Comparison of ENCODE assay signal across 1 cellular context in the genomic region with DNA sequence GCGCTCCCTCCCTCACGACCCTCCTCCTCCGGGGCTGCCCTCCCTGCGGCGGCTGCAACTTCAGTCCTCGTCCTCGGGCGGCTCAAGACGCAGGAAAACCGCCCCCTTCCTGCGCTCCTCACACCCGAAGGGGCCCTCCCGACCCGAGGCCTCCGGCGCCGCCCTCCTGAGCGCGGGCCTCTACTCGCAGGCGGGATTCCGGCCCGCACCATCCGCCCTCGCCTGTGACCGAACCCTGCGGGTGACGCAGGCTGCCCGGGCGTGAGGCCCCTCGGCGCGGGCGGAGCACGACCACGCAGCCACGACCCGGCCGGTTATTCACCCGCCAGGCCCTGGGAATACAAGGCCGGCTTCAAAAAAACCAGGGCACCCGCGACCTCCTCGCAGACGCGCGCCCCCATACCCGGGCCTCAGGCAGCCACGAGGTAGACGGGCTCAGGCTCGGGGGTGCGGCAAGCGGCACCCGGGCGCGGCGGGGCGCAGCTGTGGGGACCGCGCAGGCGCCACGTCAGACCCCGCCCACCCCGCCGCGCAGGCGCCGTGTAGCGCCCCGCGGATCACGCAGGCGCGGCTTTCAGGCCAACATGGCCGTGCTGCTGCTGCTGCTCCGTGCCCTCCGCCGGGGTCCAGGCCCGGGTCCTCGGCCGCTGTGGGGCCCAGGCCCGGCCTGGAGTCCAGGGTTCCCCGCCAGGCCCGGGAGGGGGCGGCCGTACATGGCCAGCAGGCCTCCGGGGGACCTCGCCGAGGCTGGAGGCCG.
A peak's percentile ranks its signal among the peaks of the same experiment; 100 is the strongest.
TF ChIP-seq lines count a peak whose summit lies in the region.

A gene (plus strand): TSS at position 570 of the 757 bp plus-strand sequence. CDS start 15 bp downstream, at position 585.

TF ChIP-seq in GM12878, 131 proteins besides CTCF, POLR2A, EP300 and RAD21 (continued from another document):
- TF ChIP-seq, protein P1, sequence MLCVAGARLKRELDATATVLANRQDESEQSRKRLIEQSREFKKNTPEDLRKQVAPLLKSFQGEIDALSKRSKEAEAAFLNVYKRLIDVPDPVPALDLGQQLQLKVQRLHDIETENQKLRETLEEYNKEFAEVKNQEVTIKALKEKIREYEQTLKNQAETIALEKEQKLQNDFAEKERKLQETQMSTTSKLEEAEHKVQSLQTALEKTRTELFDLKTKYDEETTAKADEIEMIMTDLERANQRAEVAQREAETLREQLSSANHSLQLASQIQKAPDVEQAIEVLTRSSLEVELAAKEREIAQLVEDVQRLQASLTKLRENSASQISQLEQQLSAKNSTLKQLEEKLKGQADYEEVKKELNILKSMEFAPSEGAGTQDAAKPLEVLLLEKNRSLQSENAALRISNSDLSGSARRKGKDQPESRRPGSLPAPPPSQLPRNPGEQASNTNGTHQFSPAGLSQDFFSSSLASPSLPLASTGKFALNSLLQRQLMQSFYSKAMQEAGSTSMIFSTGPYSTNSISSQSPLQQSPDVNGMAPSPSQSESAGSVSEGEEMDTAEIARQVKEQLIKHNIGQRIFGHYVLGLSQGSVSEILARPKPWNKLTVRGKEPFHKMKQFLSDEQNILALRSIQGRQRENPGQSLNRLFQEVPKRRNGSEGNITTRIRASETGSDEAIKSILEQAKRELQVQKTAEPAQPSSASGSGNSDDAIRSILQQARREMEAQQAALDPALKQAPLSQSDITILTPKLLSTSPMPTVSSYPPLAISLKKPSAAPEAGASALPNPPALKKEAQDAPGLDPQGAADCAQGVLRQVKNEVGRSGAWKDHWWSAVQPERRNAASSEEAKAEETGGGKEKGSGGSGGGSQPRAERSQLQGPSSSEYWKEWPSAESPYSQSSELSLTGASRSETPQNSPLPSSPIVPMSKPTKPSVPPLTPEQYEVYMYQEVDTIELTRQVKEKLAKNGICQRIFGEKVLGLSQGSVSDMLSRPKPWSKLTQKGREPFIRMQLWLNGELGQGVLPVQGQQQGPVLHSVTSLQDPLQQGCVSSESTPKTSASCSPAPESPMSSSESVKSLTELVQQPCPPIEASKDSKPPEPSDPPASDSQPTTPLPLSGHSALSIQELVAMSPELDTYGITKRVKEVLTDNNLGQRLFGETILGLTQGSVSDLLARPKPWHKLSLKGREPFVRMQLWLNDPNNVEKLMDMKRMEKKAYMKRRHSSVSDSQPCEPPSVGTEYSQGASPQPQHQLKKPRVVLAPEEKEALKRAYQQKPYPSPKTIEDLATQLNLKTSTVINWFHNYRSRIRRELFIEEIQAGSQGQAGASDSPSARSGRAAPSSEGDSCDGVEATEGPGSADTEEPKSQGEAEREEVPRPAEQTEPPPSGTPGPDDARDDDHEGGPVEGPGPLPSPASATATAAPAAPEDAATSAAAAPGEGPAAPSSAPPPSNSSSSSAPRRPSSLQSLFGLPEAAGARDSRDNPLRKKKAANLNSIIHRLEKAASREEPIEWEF (IDR thresholded peaks at IDR 0.05; ENCODE audit: insufficient replicate concordance, low read depth, low read length) = no peak
- TF ChIP-seq JUNB (IDR thresholded peaks at IDR 0.05) = no peak
- TF ChIP-seq ZSCAN29 (IDR thresholded peaks at IDR 0.05) = 0 out of 2 replicates have a peak, but pooled peaks have one; percentile 3
- TF ChIP-seq RB1 (IDR thresholded peaks at IDR 0.05; ENCODE audit: borderline replicate concordance) = no peak
- TF ChIP-seq, protein P2, sequence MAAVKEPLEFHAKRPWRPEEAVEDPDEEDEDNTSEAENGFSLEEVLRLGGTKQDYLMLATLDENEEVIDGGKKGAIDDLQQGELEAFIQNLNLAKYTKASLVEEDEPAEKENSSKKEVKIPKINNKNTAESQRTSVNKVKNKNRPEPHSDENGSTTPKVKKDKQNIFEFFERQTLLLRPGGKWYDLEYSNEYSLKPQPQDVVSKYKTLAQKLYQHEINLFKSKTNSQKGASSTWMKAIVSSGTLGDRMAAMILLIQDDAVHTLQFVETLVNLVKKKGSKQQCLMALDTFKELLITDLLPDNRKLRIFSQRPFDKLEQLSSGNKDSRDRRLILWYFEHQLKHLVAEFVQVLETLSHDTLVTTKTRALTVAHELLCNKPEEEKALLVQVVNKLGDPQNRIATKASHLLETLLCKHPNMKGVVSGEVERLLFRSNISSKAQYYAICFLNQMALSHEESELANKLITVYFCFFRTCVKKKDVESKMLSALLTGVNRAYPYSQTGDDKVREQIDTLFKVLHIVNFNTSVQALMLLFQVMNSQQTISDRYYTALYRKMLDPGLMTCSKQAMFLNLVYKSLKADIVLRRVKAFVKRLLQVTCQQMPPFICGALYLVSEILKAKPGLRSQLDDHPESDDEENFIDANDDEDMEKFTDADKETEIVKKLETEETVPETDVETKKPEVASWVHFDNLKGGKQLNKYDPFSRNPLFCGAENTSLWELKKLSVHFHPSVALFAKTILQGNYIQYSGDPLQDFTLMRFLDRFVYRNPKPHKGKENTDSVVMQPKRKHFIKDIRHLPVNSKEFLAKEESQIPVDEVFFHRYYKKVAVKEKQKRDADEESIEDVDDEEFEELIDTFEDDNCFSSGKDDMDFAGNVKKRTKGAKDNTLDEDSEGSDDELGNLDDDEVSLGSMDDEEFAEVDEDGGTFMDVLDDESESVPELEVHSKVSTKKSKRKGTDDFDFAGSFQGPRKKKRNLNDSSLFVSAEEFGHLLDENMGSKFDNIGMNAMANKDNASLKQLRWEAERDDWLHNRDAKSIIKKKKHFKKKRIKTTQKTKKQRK (IDR thresholded peaks at IDR 0.05; ENCODE audit: low read depth, low read length) = no peak
- TF ChIP-seq NFIC (IDR thresholded peaks at IDR 0.05; ENCODE audit: low read depth, low read length) = no peak
- TF ChIP-seq KLF5 (IDR thresholded peaks at IDR 0.05; ENCODE audit: partially characterized antibody) = peak; percentile 37
- no peak for TF ChIP-seq NFYA (IDR thresholded peaks at IDR 0.05; ENCODE audit: borderline replicate concordance, low read depth, low read length)
- TF ChIP-seq, protein P3, sequence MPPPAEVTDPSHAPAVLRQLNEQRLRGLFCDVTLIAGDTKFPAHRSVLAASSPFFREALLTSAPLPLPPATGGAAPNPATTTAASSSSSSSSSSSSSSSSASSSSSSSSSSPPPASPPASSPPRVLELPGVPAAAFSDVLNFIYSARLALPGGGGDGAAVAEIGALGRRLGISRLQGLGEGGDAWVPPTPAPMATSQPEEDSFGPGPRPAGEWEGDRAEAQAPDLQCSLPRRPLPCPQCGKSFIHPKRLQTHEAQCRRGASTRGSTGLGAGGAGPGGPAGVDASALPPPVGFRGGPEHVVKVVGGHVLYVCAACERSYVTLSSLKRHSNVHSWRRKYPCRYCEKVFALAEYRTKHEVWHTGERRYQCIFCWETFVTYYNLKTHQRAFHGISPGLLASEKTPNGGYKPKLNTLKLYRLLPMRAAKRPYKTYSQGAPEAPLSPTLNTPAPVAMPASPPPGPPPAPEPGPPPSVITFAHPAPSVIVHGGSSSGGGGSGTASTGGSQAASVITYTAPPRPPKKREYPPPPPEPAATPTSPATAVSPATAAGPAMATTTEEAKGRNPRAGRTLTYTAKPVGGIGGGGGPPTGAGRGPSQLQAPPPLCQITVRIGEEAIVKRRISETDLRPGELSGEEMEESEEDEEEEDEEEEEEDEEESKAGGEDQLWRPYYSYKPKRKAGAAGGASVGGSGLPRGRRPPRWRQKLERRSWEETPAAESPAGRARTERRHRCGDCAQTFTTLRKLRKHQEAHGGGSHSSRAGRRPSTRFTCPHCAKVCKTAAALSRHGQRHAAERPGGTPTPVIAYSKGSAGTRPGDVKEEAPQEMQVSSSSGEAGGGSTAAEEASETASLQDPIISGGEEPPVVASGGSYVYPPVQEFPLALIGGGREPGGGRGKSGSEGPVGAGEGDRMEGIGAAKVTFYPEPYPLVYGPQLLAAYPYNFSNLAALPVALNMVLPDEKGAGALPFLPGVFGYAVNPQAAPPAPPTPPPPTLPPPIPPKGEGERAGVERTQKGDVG (CRISPR knock-in tag; IDR thresholded peaks at IDR 0.05) = no peak
- no peak for TF ChIP-seq FOXM1 (IDR thresholded peaks at IDR 0.05; ENCODE audit: low read depth, low read length)
- TF ChIP-seq CBFB (IDR thresholded peaks at IDR 0.05; ENCODE audit: low read depth) = no peak
- TF ChIP-seq, protein P4, sequence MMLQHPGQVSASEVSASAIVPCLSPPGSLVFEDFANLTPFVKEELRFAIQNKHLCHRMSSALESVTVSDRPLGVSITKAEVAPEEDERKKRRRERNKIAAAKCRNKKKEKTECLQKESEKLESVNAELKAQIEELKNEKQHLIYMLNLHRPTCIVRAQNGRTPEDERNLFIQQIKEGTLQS (IDR thresholded peaks at IDR 0.05; ENCODE audit: borderline replicate concordance, extremely low read depth, low read depth, low read length) = no peak
- TF ChIP-seq MTA2 (IDR thresholded peaks at IDR 0.05; ENCODE audit: low read depth) = no peak
- TF ChIP-seq, protein P5, sequence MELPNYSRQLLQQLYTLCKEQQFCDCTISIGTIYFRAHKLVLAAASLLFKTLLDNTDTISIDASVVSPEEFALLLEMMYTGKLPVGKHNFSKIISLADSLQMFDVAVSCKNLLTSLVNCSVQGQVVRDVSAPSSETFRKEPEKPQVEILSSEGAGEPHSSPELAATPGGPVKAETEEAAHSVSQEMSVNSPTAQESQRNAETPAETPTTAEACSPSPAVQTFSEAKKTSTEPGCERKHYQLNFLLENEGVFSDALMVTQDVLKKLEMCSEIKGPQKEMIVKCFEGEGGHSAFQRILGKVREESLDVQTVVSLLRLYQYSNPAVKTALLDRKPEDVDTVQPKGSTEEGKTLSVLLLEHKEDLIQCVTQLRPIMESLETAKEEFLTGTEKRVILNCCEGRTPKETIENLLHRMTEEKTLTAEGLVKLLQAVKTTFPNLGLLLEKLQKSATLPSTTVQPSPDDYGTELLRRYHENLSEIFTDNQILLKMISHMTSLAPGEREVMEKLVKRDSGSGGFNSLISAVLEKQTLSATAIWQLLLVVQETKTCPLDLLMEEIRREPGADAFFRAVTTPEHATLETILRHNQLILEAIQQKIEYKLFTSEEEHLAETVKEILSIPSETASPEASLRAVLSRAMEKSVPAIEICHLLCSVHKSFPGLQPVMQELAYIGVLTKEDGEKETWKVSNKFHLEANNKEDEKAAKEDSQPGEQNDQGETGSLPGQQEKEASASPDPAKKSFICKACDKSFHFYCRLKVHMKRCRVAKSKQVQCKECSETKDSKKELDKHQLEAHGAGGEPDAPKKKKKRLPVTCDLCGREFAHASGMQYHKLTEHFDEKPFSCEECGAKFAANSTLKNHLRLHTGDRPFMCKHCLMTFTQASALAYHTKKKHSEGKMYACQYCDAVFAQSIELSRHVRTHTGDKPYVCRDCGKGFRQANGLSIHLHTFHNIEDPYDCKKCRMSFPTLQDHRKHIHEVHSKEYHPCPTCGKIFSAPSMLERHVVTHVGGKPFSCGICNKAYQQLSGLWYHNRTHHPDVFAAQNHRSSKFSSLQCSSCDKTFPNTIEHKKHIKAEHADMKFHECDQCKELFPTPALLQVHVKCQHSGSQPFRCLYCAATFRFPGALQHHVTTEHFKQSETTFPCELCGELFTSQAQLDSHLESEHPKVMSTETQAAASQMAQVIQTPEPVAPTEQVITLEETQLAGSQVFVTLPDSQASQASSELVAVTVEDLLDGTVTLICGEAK (IDR thresholded peaks at IDR 0.05; ENCODE audit: borderline replicate concordance) = no peak
- no peak; a peak in 1 of 4 replicates for TF ChIP-seq IKZF2 (IDR thresholded peaks at IDR 0.05)
- TF ChIP-seq IKZF1 (conservative IDR thresholded peaks at IDR 0.05) = peak; percentile 99
- TF ChIP-seq ZNF24 (IDR thresholded peaks at IDR 0.05) = no peak
- TF ChIP-seq DPF2 (IDR thresholded peaks at IDR 0.05) = peak; percentile 82
- TF ChIP-seq RELA (IDR thresholded peaks at IDR 0.05; ENCODE audit: borderline replicate concordance, partially characterized antibody) = peak; percentile 9
- no peak for TF ChIP-seq ZNF384 (IDR thresholded peaks at IDR 0.05; ENCODE audit: borderline replicate concordance, low read depth, low read length)
- TF ChIP-seq, protein P6, sequence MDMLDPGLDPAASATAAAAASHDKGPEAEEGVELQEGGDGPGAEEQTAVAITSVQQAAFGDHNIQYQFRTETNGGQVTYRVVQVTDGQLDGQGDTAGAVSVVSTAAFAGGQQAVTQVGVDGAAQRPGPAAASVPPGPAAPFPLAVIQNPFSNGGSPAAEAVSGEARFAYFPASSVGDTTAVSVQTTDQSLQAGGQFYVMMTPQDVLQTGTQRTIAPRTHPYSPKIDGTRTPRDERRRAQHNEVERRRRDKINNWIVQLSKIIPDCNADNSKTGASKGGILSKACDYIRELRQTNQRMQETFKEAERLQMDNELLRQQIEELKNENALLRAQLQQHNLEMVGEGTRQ (IDR thresholded peaks at IDR 0.05; ENCODE audit: borderline replicate concordance, low read depth, low read length) = no peak
- no peak for TF ChIP-seq SUPT20H (IDR thresholded peaks at IDR 0.05; ENCODE audit: borderline replicate concordance, control insufficient read depth, low read depth, low read length)
- TF ChIP-seq CHD1 (IDR thresholded peaks at IDR 0.05; ENCODE audit: low read depth, low read length) = no peak
TF ChIP-seq in GM12878: peak in this region for 29.
